ENCODE assay signal across 19 cellular contexts in genomic region chr11:14012836-14013235, GRCh38.
DNase-seq lines count a peak whose midpoint lies in the region; ATAC-seq lines count a peak whose summit lies in the region.
"Had no signal": no experiment of that assay in that cellular context is flagged by ENCODE, and none has a peak within 500 bp of the region (broad histone marks: within the 10 kb centered on the region; RNA-seq: fewer than 3 reads in every experiment).

No MANE protein-coding gene starts in this region.

- no peak overlapping the region for H3K9ac ChIP-seq in adipocyte (ENCODE audit: low read length)

- peaks cover 14% of the 10 kb centered on the region for H3K4me1 ChIP-seq in adipocyte (ENCODE audit: control insufficient read depth, insufficient read depth, low read length)

- no peak overlapping the region for H3K4me3 ChIP-seq in adipocyte (ENCODE audit: low read length)
- H3K4me3 ChIP-seq: K562 had no signal

- ATAC-seq in HG02981 (IDR thresholded peaks at IDR 0.05; ENCODE audit: unreplicated experiment) (no peak), GM18867 (IDR thresholded peaks at IDR 0.05; ENCODE audit: unreplicated experiment) (no peak)
- ATAC-seq: K562, Panc1, Right ventricle myocardium inferior, SK-N-SH treated with all-trans-retinoic acid at 6 μM for 48 hours had no signal

- no peaks in the 10 kb centered on the region for H3K9me3 ChIP-seq in adipocyte (ENCODE audit: control insufficient read depth, low read length)

- no peaks in the 10 kb centered on the region for H3K36me3 ChIP-seq in adipocyte (ENCODE audit: control insufficient read depth, insufficient read depth, low read length, severe bottlenecking)

- no peaks in the 10 kb centered on the region for H3K27me3 ChIP-seq in adipocyte (replicated peaks; ENCODE audit: control insufficient read depth, insufficient read depth, low read length)

- peak; percentile 41 for DNase-seq in D341Med (ENCODE audit: low spot score)
- peak; percentile 40 for DNase-seq in HS-5 (ENCODE audit: low read depth)
- DNase-seq in adipocyte (ENCODE audit: low read depth) = peak; percentile 34
- DNase-seq in fibroblast of peridontal ligament (ENCODE audit: extremely low read depth) = peak; percentile 5
- DNase-seq in iPS-NIHi7 (ENCODE audit: extremely low spot score) = no peak
- DNase-seq in T-helper 9 cell = no peak
- DNase-seq: CD8-positive, alpha-beta memory T cell; DMS 273 treated with DMSO at 0.1 percent for 48 hours; H9; NCI-H1105; NCI-H1694 treated with DMSO at 0.1 percent for 48 hours; NCI-H446 treated with DMSO at 0.1 percent for 48 hours; NCI-H748 treated with DMSO at 0.1 percent for 48 hours had no signal

Comparison
In these comparisons a context has a peak if more than half of its experiments do, and no peak if none do; other contexts are left out.
1. DNase-seq: peak in D341Med (single experiment), HS-5 (single experiment), adipocyte (single experiment) and fibroblast of peridontal ligament (single experiment); none in iPS-NIHi7 (single experiment) and T-helper 9 cell (single experiment).